Comparison of ENCODE assay signal across 8 cellular contexts in the genomic region with DNA sequence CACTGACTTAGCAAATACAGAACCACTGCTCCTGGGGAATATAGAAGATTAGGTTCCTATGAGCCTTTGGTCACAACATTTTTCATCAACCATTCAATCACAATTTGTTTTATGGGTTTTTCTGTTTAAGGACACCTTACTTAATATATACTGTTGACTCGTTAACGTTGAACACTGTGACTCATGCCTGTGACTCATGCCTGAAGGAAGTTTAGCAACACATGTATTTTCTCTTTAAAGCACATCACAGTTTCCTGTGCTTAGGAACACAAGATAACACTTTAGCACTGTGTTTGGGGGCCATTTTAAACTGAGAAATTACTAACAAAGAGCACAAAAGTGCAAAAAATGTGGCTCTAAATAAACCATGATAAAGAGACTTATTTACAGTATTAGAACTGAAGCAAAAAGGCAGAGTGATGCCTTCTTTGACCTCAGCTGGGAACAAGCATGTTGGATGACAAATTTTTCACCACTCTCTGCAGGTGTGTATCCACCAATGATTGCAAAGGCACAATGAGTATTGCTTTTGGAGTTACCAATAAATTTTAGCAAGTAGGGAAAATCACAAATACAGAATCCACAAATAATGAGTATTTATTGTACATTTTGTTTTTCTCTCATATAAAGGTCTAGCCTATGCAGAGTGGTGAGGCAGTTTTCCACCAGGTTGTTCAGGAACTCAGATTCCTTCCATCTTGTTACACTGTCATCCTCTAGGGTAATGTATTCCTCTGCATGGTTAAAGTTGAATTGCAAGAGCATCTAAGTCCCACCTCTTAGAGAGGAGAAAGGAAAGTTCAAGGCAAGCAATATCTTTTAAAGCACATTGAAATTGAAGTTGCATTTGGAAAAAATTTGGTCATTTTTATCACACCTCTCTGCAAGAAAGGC. TPM values are rescaled to one million over a fixed set of nuclear protein-coding genes. Genes with fewer than 3 reads are reported as not detected.
DNase-seq lines count a peak whose midpoint lies in the region; ATAC-seq and TF ChIP-seq lines count a peak whose summit lies in the region.

No MANE protein-coding gene starts in this region.

- TF ChIP-seq CTCF in HFF-Myc (IDR thresholded peaks at IDR 0.05; ENCODE audit: low read depth, low read length, missing control alignments) (no peak), type B pancreatic cell (conservative IDR thresholded peaks at IDR 0.05) (no peak), BE2C (IDR thresholded peaks at IDR 0.05; ENCODE audit: low read depth, low read length) (no peak)

- no peaks in the 10 kb centered on the region for H3K4me1 ChIP-seq in BE2C

- H3K9me3 Mint-ChIP-seq in type B pancreatic cell: no peaks in the 10 kb centered on the region

- no peaks in the 10 kb centered on the region for H3K36me3 ChIP-seq in BE2C

- H3K27ac ChIP-seq in angular gyrus (ENCODE audit: low read depth, low read length): peak overlapping the region; percentile 9

- peaks cover 9% of the 10 kb centered on the region for H3K36me3 Mint-ChIP-seq in type B pancreatic cell

- DNase-seq in HFF-Myc (ENCODE audit: extremely low read depth, low read depth) (peak; percentile 97), SK-MEL-5 (ENCODE audit: low read depth, low spot score) (peak; percentile 52), lung microvascular endothelial cell (ENCODE audit: low read depth in 2 of 2) (peak; percentile 91 to 95), type B pancreatic cell (ENCODE audit: extremely low spot score, unreplicated experiment) (no peak), DMS79 treated with DMSO at 0.1 percent for 48 hours (lab: John Stamatoyannopoulos, UW) (no peak), BE2C (no peak)

- no peak for ATAC-seq in HG02938 (IDR thresholded peaks at IDR 0.05; ENCODE audit: unreplicated experiment)

- H3K4me1 Mint-ChIP-seq in type B pancreatic cell (ENCODE audit: unreplicated experiment): no peaks in the 10 kb centered on the region

- H3K27me3 ChIP-seq in BE2C: no peaks in the 10 kb centered on the region

- in situ Hi-C loops in SK-MEL-5 (cut with HindIII; ENCODE audit: low pct_unique_long_range_greater_than_20kb, low sequenced_read_pairs): no loop called here

- peak overlapping the region; percentile 32 for H3K27ac Mint-ChIP-seq in type B pancreatic cell

- H3K9me3 ChIP-seq in BE2C: no peaks in the 10 kb centered on the region

- H3K4me3 Mint-ChIP-seq in type B pancreatic cell: peak overlapping the region; percentile 39

- no peaks in the 10 kb centered on the region for H3K27me3 Mint-ChIP-seq in type B pancreatic cell

- H3K4me3 ChIP-seq in HFF-Myc (replicated peaks; ENCODE audit: low read depth, low read length): no peak overlapping the region
- no peak overlapping the region for H3K4me3 ChIP-seq in BE2C (ENCODE audit: low read depth, low read length)

RNA-seq across cellular contexts. Expression of a gene that starts 7.3 kb away (rescaled TPM):
- 0.72 and 0.74 TPM in 2 replicates for total RNA-seq in SK-MEL-5 (2014; rRNA removed; shearing (Covaris generic))
- polyA plus RNA-seq in SK-MEL-5 (2015; cell fraction: cytosol; rRNA removed): 2.1 and 2.8 TPM in 2 replicates
- 0.93 and 1.5 TPM in 2 replicates for polyA plus RNA-seq in SK-MEL-5 (2015; cell fraction: nucleus; rRNA removed)
- total RNA-seq in lung microvascular endothelial cell (0.22 and 0.40 TPM in 2 replicates), type B pancreatic cell (ENCODE audit: low replicate concordance) (4.5 and 9.6 TPM in 2 replicates)
- 8.5 TPM for polyA plus RNA-seq in BE2C (2012; ENCODE audit: insufficient read depth, insufficient read length, low read depth)

RNA-seq across cellular contexts. Expression of a gene that starts 21.5 kb away (rescaled TPM):
- total RNA-seq in SK-MEL-5 (2014; rRNA removed; shearing (Covaris generic)): 24.3 and 24.6 TPM in 2 replicates
- 8.2 and 11.5 TPM in 2 replicates for polyA plus RNA-seq in SK-MEL-5 (2015; cell fraction: cytosol; rRNA removed)
- 158 and 164 TPM in 2 replicates for polyA plus RNA-seq in SK-MEL-5 (2015; cell fraction: nucleus; rRNA removed)
- total RNA-seq in lung microvascular endothelial cell (19.4 and 28.2 TPM in 2 replicates), type B pancreatic cell (ENCODE audit: low replicate concordance) (33.2 and 34.7 TPM in 2 replicates)
- polyA plus RNA-seq in BE2C (2012; ENCODE audit: insufficient read depth, insufficient read length, low read depth): 17.8 TPM

Comparison
In these comparisons a context has a peak if more than half of its experiments do, and no peak if none do; other contexts are left out.
1. DNase-seq: peak in HFF-Myc (single experiment), SK-MEL-5 (single experiment) and lung microvascular endothelial cell (2 of 2); none in type B pancreatic cell (single experiment), DMS79 treated with DMSO at 0.1 percent for 48 hours (single experiment) and BE2C (single experiment).